ENCODE assay signal across 29 cellular contexts in genomic region chr2:229054311-229054710, GRCh38.
"Had no signal": no experiment of that assay in that cellular context is flagged by ENCODE, and none has a peak within 500 bp of the region (broad histone marks: within the 10 kb centered on the region; RNA-seq: fewer than 3 reads in every experiment).

No MANE protein-coding gene starts in this region.

- ATAC-seq: activated CD8-positive, alpha-beta T cell treated with anti-CD3 and anti-CD28 coated beads for 36 hours; activated naive CD4-positive, alpha-beta T cell treated with anti-CD3 and anti-CD28 coated beads, Interleukin-2, amount 50 U/mL, for 72 hours; activated T-cell treated with anti-CD3 and anti-CD28 coated beads, Interleukin-2, amount 50 U/mL, for 4 hours; activated T-cell treated with anti-CD3 and anti-CD28 coated beads, Interleukin-2, amount 50 U/mL, for 72 hours; activated T-helper 17 cell treated with anti-CD3 and anti-CD28 coated beads, Interleukin-2, amount 50 U/mL, for 72 hours; body of pancreas had no signal

- DNase-seq: activated B cell treated with CpG ODN at 0.5 μM for 24 hours; activated CD4-positive, alpha-beta memory T cell treated with anti-CD3 and anti-CD28 coated beads for 36 hours; activated CD4-positive, alpha-beta T cell treated with anti-CD3 and anti-CD28 coated beads for 4 hours; activated CD4-positive, alpha-beta T cell treated with anti-CD3 and anti-CD28 coated beads, Interleukin-2, amount 10 ng/mL, durations not matched to agents 24 days and 14 days; activated CD4-positive, alpha-beta T cell treated with anti-CD3 and anti-CD28 coated beads, Interleukin-2, amount 50 U/mL, for 1 hour; activated CD4-positive, alpha-beta T cell treated with anti-CD3 and anti-CD28 coated beads, Interleukin-2, amount 50 U/mL, for 4 hours; activated CD4-positive, CD25-positive, alpha-beta regulatory T cell treated with anti-CD3 and anti-CD28 coated beads, Interleukin-2, amount 50 U/mL, for 72 hours; activated CD8-positive, alpha-beta memory T cell treated with anti-CD3 and anti-CD28 coated beads, Interleukin-2, amount 50 U/mL, for 4 hours; activated CD8-positive, alpha-beta T cell treated with anti-CD3 and anti-CD28 coated beads for 36 hours; activated effector memory CD4-positive, alpha-beta T cell treated with anti-CD3 and anti-CD28 coated beads, Interleukin-2, amount 50 U/mL, for 16 hours; activated gamma-delta T cell treated with Interleukin-2 at 50 U/mL for 16 hours; activated naive CD4-positive, alpha-beta T cell; activated naive CD4-positive, alpha-beta T cell treated with anti-CD3 and anti-CD28 coated beads for 36 hours; activated naive CD4-positive, alpha-beta T cell treated with anti-CD3 and anti-CD28 coated beads, Interleukin-2, amount 50 U/mL, for 16 hours; activated naive CD8-positive, alpha-beta T cell treated with anti-CD3 and anti-CD28 coated beads for 36 hours; activated T-cell treated with anti-CD3 and anti-CD28 coated beads for 4 hours; activated T-cell treated with anti-CD3 and anti-CD28 coated beads, Interleukin-2, amount 50 U/mL, for 1 hour; activated T-cell treated with anti-CD3 and anti-CD28 coated beads, Interleukin-2, amount 50 U/mL, for 4 hours; activated T-cell treated with anti-CD3 and anti-CD28 coated beads, Interleukin-2, amount 50 U/mL, for 72 hours; adrenal gland; amniotic stem cell; aorta; body of pancreas; brain microvascular endothelial cell; central memory CD4-positive, alpha-beta T cell; T-helper 2 cell; T-helper 9 cell had no signal
